In the genomic region with DNA sequence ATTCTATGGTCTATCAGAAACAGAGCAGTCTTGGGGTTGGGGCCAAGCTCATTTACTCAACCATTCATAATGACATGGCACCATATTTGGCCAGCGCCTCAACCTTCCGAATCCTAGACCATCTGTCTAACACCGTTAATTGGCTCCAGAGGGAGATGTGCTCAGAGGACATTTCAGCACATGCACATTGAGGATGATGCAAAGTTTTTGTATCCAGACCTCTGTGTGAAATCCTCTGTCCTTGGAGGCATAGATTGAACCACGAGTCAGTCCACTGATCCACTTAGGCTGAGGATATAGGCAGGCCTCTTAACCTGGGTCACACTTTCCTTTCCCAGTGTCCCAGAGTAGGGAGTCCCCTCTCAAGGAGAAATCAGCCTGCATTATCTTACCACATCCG, we compare ENCODE assay signal across 20 cellular contexts.
DNase-seq lines count a peak whose midpoint lies in the region; ATAC-seq and TF ChIP-seq lines count a peak whose summit lies in the region.
"Had no signal": no experiment of that assay in that cellular context is flagged by ENCODE, and none has a peak within 500 bp of the region (broad histone marks: within the 10 kb centered on the region; RNA-seq: fewer than 3 reads in every experiment).

No MANE protein-coding gene starts in this region.

- H3K27me3 ChIP-seq in gastrocnemius medialis, result no peaks in the 10 kb centered on the region
- H3K27me3 ChIP-seq: BLaER1 treated with 17β-estradiol and CSF1 and Interleukin-3, amounts not matched to agents 10 nM and 100 nM had no signal

- DNase-seq in NCI-H2171 treated with DMSO at 0.1 percent for 48 hours (lab: John Stamatoyannopoulos, UW) (peak; percentile 3), NCI-H2171 (lab: John Stamatoyannopoulos, UW) (no peak), NCI-H82 (lab: John Stamatoyannopoulos, UW) (peak; percentile 98), ecto neural progenitor cell (ENCODE audit: low spot score) (peak; percentile 32), glutamatergic neuron (no peak), OCI-M1 (lab: John Stamatoyannopoulos, UW) (no peak), gastrocnemius medialis (no peak)
- DNase-seq: AML-193; Caco-2; Calu3; CD4-positive, alpha-beta T cell; CD8-positive, alpha-beta T cell; DMS79 treated with DMSO at 0.1 percent for 48 hours; GF-D8 had no signal

- H3K27ac ChIP-seq in gastrocnemius medialis, result no peak overlapping the region
- H3K27ac ChIP-seq: 22Rv1; A549; BLaER1 treated with 17β-estradiol and CSF1 and Interleukin-3, amounts not matched to agents 10 nM and 100 nM; C4-2B had no signal

- H3K4me3 ChIP-seq in gastrocnemius medialis, result no peak overlapping the region
- H3K4me3 ChIP-seq: A549; BLaER1 treated with 17β-estradiol and CSF1 and Interleukin-3, amounts not matched to agents 10 nM and 100 nM had no signal

- no peak overlapping the region for H3K4me3 Mint-ChIP-seq in glutamatergic neuron (ENCODE audit: unreplicated experiment)
- H3K4me3 Mint-ChIP-seq: B cell; CD4-positive, alpha-beta T cell; CD8-positive, alpha-beta T cell had no signal

- peaks cover 22% of the 10 kb centered on the region for H3K4me1 Mint-ChIP-seq in glutamatergic neuron (ENCODE audit: low read depth, unreplicated experiment)
- H3K4me1 Mint-ChIP-seq: B cell had no signal

- no peak for TF ChIP-seq POLR2A in gastrocnemius medialis (IDR thresholded peaks at IDR 0.05)

- no peaks in the 10 kb centered on the region for H3K9me3 Mint-ChIP-seq in glutamatergic neuron (ENCODE audit: unreplicated experiment)
- H3K9me3 Mint-ChIP-seq: CD4-positive, alpha-beta T cell; CD8-positive, alpha-beta T cell had no signal

- no peaks in the 10 kb centered on the region for H3K36me3 ChIP-seq in gastrocnemius medialis
- H3K36me3 ChIP-seq: BLaER1 treated with 17β-estradiol and CSF1 and Interleukin-3, amounts not matched to agents 10 nM and 100 nM had no signal

- H3K27ac Mint-ChIP-seq in glutamatergic neuron (ENCODE audit: unreplicated experiment), result peak overlapping the region; percentile 60
- H3K27ac Mint-ChIP-seq: B cell; CD4-positive, alpha-beta T cell; CD8-positive, alpha-beta T cell had no signal

- TF ChIP-seq CTCF in glutamatergic neuron (IDR thresholded peaks at IDR 0.05; ENCODE audit: partially characterized antibody, unreplicated experiment), result no peak
- no peak for TF ChIP-seq CTCF in gastrocnemius medialis (IDR thresholded peaks at IDR 0.05 in 4 of 5, conservative IDR thresholded peaks at IDR 0.05 in 1 of 5)

- intact Hi-C loops in gastrocnemius medialis (cut with DNase I; ENCODE audit: low total_unique reads), result no loop called here

- H3K27me3 Mint-ChIP-seq in glutamatergic neuron (ENCODE audit: unreplicated experiment), result no peaks in the 10 kb centered on the region
- H3K27me3 Mint-ChIP-seq: B cell; CD4-positive, alpha-beta T cell had no signal

- no peak for ATAC-seq in HG03571 (IDR thresholded peaks at IDR 0.05; ENCODE audit: unreplicated experiment)
- no peak for ATAC-seq in gastrocnemius medialis
- ATAC-seq: A549; CD8-positive, alpha-beta T cell had no signal

- no peaks in the 10 kb centered on the region for H3K4me1 ChIP-seq in gastrocnemius medialis
- H3K4me1 ChIP-seq: A549, Caco-2 had no signal

- in situ Hi-C loops in gastrocnemius medialis (cut with MboI; ENCODE audit: low sequenced_read_pairs in 4 of 4), result no loop called here

- peaks cover 4% of the 10 kb centered on the region for H3K36me3 Mint-ChIP-seq in glutamatergic neuron (ENCODE audit: unreplicated experiment)
- H3K36me3 Mint-ChIP-seq: CD8-positive, alpha-beta T cell had no signal

- H3K9me3 ChIP-seq in gastrocnemius medialis, result no peaks in the 10 kb centered on the region
- H3K9me3 ChIP-seq: Caco-2 had no signal

Comparison
In these comparisons a context has a peak if more than half of its experiments do, and no peak if none do; other contexts are left out.
1. DNase-seq: peak in NCI-H2171 treated with DMSO at 0.1 percent for 48 hours (single experiment), NCI-H82 (single experiment) and ecto neural progenitor cell (single experiment); none in NCI-H2171 (single experiment), glutamatergic neuron (single experiment), OCI-M1 (single experiment) and gastrocnemius medialis (0 of 2).